ENCODE assay signal across 16 cellular contexts in the genomic region with DNA sequence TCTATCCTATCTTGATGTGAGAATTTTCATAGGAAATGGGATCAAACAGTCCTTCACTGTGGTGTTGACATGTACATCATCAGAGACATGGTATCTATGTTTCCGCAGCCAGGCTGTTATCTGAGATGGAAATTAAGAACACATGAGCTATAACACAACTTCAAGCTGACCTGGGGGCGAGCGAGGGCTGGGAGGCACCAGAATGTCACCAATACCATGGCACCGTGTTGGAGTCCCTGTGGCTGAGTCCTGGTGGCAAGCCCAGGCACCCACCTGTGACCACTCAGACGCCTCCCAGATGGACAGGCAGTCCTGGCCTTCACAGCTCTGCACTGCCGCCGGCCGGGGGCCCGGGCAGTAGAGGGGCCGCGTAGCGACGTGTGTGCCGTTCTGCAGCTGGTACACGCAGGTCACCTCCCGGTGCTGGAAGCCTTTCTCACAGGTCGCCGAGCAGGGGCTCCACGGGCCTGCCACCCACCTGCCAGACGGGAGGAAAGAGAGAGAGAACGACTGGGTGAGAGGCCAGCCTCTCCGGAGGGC.
"Had no signal": no experiment of that assay in that cellular context is flagged by ENCODE, and none has a peak within 500 bp of the region (broad histone marks: within the 10 kb centered on the region; RNA-seq: fewer than 3 reads in every experiment).

No MANE protein-coding gene starts in this region.

- H3K9me3 ChIP-seq: gastroesophageal sphincter, prostate gland, right lobe of liver, suprapubic skin had no signal

- DNase-seq: activated CD4-positive, alpha-beta memory T cell treated with anti-CD3 and anti-CD28 coated beads, Interleukin-2, amount 10 ng/mL, durations not matched to agents 7 days and 5 days; activated CD8-positive, alpha-beta memory T cell treated with anti-CD3 and anti-CD28 coated beads, Interleukin-2, amount 50 U/mL, for 48 hours; activated naive CD4-positive, alpha-beta T cell treated with Interleukin-2 at 50 U/mL for 16 hours; caudate nucleus; cortex of kidney; effector CD8-positive, alpha-beta T cell; naive B cell; nucleus accumbens; stimulated activated CD4-positive, alpha-beta T cell treated with anti-CD3 and anti-CD28 coated beads, Interleukin-2, amount 100 ng/mL, for 48 hours; stimulated activated naive CD4-positive, alpha-beta T cell treated with Interleukin-2 at 50 U/mL for 16 hours; T-helper 9 cell had no signal

- H3K4me1 ChIP-seq: gastroesophageal sphincter, prostate gland, right lobe of liver had no signal

- H3K27ac ChIP-seq: gastroesophageal sphincter, prostate gland, right lobe of liver, suprapubic skin, VCaP had no signal

- ATAC-seq: gastroesophageal sphincter, right lobe of liver had no signal

- H3K27me3 ChIP-seq: gastroesophageal sphincter, right lobe of liver, suprapubic skin had no signal

- H3K36me3 ChIP-seq: prostate gland, right lobe of liver, suprapubic skin had no signal

- H3K4me3 ChIP-seq: gastroesophageal sphincter, prostate gland, right lobe of liver, suprapubic skin had no signal
